In the genomic region with DNA sequence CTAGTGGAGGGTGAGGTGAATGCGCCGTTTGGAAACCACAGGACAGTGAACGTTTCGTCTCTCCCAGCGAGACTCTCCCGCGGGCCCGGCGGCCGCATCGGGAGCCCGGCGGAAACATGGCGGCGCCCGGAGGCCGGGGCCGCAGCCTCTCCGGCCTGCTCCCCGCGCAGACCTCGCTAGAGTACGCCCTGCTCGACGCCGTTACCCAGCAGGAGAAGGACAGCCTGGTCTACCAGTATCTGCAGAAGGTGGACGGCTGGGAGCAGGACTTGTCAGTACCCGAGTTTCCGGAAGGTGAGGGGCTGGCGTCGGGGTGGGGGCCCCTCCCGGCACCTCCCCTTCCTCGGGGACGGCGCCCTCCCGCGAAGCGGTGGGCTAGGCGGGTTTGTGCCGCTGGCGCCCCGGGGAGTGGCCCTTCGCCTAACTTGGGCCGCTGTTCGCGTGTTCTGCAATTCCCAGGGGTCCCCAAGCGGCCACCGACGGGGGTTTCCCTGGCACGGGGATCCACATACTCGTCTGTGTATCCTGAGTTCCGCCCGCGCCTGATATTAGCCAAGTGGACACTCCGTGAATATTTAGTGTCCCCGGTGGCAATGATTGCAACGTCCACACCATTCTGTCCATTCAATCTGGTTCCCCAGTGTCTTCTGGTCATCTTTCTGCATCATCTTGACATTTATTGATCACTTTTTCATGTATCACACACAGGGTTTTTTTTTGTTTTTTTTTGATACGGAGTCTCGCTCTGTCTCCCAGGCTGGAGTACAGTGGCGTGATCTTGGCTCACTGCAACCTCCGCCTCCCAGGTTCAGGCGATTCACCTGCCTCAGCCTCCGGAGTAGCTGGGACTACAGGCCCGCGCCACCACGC, we compare ENCODE assay signal across 1 cellular context.
TF ChIP-seq lines count a peak whose summit lies in the region.

No MANE protein-coding gene starts in this region.

TF ChIP-seq in neural cell, 6 proteins besides CTCF, POLR2A, EP300 and RAD21:
- TF ChIP-seq, protein P1, sequence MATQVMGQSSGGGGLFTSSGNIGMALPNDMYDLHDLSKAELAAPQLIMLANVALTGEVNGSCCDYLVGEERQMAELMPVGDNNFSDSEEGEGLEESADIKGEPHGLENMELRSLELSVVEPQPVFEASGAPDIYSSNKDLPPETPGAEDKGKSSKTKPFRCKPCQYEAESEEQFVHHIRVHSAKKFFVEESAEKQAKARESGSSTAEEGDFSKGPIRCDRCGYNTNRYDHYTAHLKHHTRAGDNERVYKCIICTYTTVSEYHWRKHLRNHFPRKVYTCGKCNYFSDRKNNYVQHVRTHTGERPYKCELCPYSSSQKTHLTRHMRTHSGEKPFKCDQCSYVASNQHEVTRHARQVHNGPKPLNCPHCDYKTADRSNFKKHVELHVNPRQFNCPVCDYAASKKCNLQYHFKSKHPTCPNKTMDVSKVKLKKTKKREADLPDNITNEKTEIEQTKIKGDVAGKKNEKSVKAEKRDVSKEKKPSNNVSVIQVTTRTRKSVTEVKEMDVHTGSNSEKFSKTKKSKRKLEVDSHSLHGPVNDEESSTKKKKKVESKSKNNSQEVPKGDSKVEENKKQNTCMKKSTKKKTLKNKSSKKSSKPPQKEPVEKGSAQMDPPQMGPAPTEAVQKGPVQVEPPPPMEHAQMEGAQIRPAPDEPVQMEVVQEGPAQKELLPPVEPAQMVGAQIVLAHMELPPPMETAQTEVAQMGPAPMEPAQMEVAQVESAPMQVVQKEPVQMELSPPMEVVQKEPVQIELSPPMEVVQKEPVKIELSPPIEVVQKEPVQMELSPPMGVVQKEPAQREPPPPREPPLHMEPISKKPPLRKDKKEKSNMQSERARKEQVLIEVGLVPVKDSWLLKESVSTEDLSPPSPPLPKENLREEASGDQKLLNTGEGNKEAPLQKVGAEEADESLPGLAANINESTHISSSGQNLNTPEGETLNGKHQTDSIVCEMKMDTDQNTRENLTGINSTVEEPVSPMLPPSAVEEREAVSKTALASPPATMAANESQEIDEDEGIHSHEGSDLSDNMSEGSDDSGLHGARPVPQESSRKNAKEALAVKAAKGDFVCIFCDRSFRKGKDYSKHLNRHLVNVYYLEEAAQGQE (IDR thresholded peaks at IDR 0.05; ENCODE audit: borderline replicate concordance), result no peak
- TF ChIP-seq SMC3 (conservative IDR thresholded peaks at IDR 0.05; ENCODE audit: poor library complexity) (no peak), EZH2 (IDR thresholded peaks at IDR 0.05; ENCODE audit: borderline replicate concordance, insufficient read depth, low read length, poor library complexity, severe bottlenecking) (no peak), POLR2AphosphoS5 (IDR thresholded peaks at IDR 0.05) (no peak), MXI1 (conservative IDR thresholded peaks at IDR 0.05; ENCODE audit: poor library complexity, severe bottlenecking) (peak; percentile 1), TAF1 (IDR thresholded peaks at IDR 0.05; ENCODE audit: low read depth) (peak; percentile 42)
